ENCODE assay signal across 11 cellular contexts in genomic region chr13:41284512-41285288, GRCh38. TPM values are rescaled to one million over a fixed set of nuclear protein-coding genes. Genes with fewer than 3 reads are reported as not detected.
DNase-seq lines count a peak whose midpoint lies in the region; ATAC-seq, FAIRE-seq and TF ChIP-seq lines count a peak whose summit lies in the region.
"Had no signal": no experiment of that assay in that cellular context is flagged by ENCODE, and none has a peak within 500 bp of the region (broad histone marks: within the 10 kb centered on the region; RNA-seq: fewer than 3 reads in every experiment).

No MANE protein-coding gene starts in this region.

- H3K4me1 ChIP-seq in adrenal gland (replicated peaks in 1 of 2): no peaks in the 10 kb centered on the region
- H3K4me1 ChIP-seq: tibial nerve had no signal

- H3K4me3 ChIP-seq in adrenal gland: no peak overlapping the region
- H3K4me3 ChIP-seq: esophagus squamous epithelium, tibial nerve had no signal

- no peak overlapping the region for H3K4me3 Mint-ChIP-seq in activated T-helper 17 cell treated with anti-CD3 and anti-CD28 coated beads, Interleukin-2, amount 50 U/mL, for 72 hours

- no peaks in the 10 kb centered on the region for H3K36me3 Mint-ChIP-seq in activated T-helper 17 cell treated with anti-CD3 and anti-CD28 coated beads, Interleukin-2, amount 50 U/mL, for 72 hours (ENCODE audit: low read depth)

- no peak for TF ChIP-seq CTCF in adrenal gland (IDR thresholded peaks at IDR 0.05)

- H3K4me1 Mint-ChIP-seq in activated T-helper 17 cell treated with anti-CD3 and anti-CD28 coated beads, Interleukin-2, amount 50 U/mL, for 72 hours: peaks cover 6% of the 10 kb centered on the region

- intact Hi-C loops in adrenal gland (cut with DNase I): no loop called here

- DNase-seq in AG08395 (ENCODE audit: low spot score) (peak; percentile 41), H54 (ENCODE audit: insufficient read length, low spot score) (no peak), hepatic stellate cell (ENCODE audit: low spot score) (peak; percentile 42), adrenal gland (no peak), NCI-H524 treated with DMSO at 0.1 percent for 48 hours (lab: John Stamatoyannopoulos, UW) (no peak), mesenteric fat pad (ENCODE audit: low spot score) (no peak)
- DNase-seq in activated CD8-positive, alpha-beta memory T cell treated with anti-CD3 and anti-CD28 coated beads, Interleukin-2, amount 50 U/mL, for 48 hours: no peak
- DNase-seq: esophagus squamous epithelium, NCI-H446 had no signal

- H3K36me3 ChIP-seq in adrenal gland (replicated peaks in 1 of 2): no peaks in the 10 kb centered on the region
- H3K36me3 ChIP-seq: esophagus squamous epithelium, tibial nerve had no signal

- H3K27me3 ChIP-seq in adrenal gland: no peaks in the 10 kb centered on the region
- H3K27me3 ChIP-seq: esophagus squamous epithelium, tibial nerve had no signal

- no peak overlapping the region for H3K27ac Mint-ChIP-seq in activated T-helper 17 cell treated with anti-CD3 and anti-CD28 coated beads, Interleukin-2, amount 50 U/mL, for 72 hours

- FAIRE-seq in H54 (lab: Jason Lieb, UNC): peak; percentile 27

- 85 to 92% (median 90%) methylated on average over 13 of the region's 13 CpGs for WGBS in adrenal gland, 4 donors

- H3K27ac ChIP-seq in adrenal gland: no peak overlapping the region
- H3K27ac ChIP-seq: tibial nerve had no signal

- peak; percentile 40 for ATAC-seq in activated T-helper 17 cell treated with anti-CD3 and anti-CD28 coated beads, Interleukin-2, amount 50 U/mL, for 72 hours (replicated peaks)

- H3K27me3 Mint-ChIP-seq in activated T-helper 17 cell treated with anti-CD3 and anti-CD28 coated beads, Interleukin-2, amount 50 U/mL, for 72 hours: no peaks in the 10 kb centered on the region

- no peaks in the 10 kb centered on the region for H3K9me3 ChIP-seq in adrenal gland (replicated peaks in 1 of 3)
- H3K9me3 ChIP-seq: esophagus squamous epithelium, tibial nerve had no signal

- TF ChIP-seq POLR2A in H54 (IDR thresholded peaks at IDR 0.05; ENCODE audit: low read depth, low read length): no peak
- no peak for TF ChIP-seq POLR2A in adrenal gland (IDR thresholded peaks at IDR 0.05)

- no peaks in the 10 kb centered on the region for H3K9me3 Mint-ChIP-seq in activated T-helper 17 cell treated with anti-CD3 and anti-CD28 coated beads, Interleukin-2, amount 50 U/mL, for 72 hours

RNA-seq across cellular contexts. Expression of gene MTRF1, which starts 21.3 kb away (rescaled TPM):
- total RNA-seq in activated T-helper 17 cell treated with anti-CD3 and anti-CD28 coated beads, Interleukin-2, amount 50 U/mL, for 72 hours: 10 to 100 TPM; 32.5 to 39.4 TPM
- total RNA-seq in adrenal gland (10 to 100 TPM in 5 of 8 donors, 1 to 10 TPM in 3; 6.8 to 21.8 (median 12.3) TPM), mesenteric fat pad (7.7 TPM)
- 10 to 100 TPM; 17.4 to 27.4 (median 19.3) TPM for polyA plus RNA-seq in adrenal gland

RNA-seq across cellular contexts. Expression of gene NAA16, which starts 26.4 kb away (rescaled TPM):
- total RNA-seq in activated T-helper 17 cell treated with anti-CD3 and anti-CD28 coated beads, Interleukin-2, amount 50 U/mL, for 72 hours: 10 to 100 TPM; 16.0 to 29.9 TPM
- total RNA-seq in adrenal gland (10 to 100 TPM in 7 of 8 donors, 1 to 10 TPM in 1; 3.2 to 23.7 (median 16.0) TPM), mesenteric fat pad (12.8 TPM)
- polyA plus RNA-seq in adrenal gland: 10 to 100 TPM; 16.7 to 20.0 (median 17.0) TPM

Comparison
In these comparisons a context has a peak if more than half of its experiments do, and no peak if none do; other contexts are left out.
1. DNase-seq: peak in AG08395 (single experiment) and hepatic stellate cell (single experiment); none in H54 (single experiment), adrenal gland (0 of 7), NCI-H524 treated with DMSO at 0.1 percent for 48 hours (single experiment), mesenteric fat pad (single experiment) and activated CD8-positive, alpha-beta memory T cell treated with anti-CD3 and anti-CD28 coated beads, Interleukin-2, amount 50 U/mL, for 48 hours (single experiment).